In the genomic region with DNA sequence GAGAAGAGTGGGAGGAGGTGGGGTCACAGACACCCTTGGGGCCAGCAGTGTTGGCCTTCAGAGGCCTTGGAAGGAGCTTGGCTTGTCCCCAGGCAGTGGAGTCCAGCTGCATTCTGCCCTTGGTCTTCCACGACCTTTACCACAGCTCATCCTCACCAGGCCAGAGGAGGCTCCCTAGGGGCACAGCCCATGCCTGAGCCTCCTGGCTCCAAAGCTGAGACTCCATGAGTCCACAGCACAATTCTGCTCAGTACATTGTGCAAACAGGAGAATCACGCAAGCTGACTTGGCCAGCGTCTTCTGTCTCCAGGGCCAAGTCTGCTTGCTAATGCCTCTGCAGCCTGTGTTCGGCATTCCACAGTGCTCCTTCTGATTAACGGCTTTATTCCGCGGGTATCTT, we compare ENCODE assay signal across 1 cellular context.
TF ChIP-seq lines count a peak whose summit lies in the region.

No MANE protein-coding gene starts in this region.

TF ChIP-seq in GM23338, 12 proteins besides CTCF, POLR2A, EP300 and RAD21:
- TF ChIP-seq, protein P1, sequence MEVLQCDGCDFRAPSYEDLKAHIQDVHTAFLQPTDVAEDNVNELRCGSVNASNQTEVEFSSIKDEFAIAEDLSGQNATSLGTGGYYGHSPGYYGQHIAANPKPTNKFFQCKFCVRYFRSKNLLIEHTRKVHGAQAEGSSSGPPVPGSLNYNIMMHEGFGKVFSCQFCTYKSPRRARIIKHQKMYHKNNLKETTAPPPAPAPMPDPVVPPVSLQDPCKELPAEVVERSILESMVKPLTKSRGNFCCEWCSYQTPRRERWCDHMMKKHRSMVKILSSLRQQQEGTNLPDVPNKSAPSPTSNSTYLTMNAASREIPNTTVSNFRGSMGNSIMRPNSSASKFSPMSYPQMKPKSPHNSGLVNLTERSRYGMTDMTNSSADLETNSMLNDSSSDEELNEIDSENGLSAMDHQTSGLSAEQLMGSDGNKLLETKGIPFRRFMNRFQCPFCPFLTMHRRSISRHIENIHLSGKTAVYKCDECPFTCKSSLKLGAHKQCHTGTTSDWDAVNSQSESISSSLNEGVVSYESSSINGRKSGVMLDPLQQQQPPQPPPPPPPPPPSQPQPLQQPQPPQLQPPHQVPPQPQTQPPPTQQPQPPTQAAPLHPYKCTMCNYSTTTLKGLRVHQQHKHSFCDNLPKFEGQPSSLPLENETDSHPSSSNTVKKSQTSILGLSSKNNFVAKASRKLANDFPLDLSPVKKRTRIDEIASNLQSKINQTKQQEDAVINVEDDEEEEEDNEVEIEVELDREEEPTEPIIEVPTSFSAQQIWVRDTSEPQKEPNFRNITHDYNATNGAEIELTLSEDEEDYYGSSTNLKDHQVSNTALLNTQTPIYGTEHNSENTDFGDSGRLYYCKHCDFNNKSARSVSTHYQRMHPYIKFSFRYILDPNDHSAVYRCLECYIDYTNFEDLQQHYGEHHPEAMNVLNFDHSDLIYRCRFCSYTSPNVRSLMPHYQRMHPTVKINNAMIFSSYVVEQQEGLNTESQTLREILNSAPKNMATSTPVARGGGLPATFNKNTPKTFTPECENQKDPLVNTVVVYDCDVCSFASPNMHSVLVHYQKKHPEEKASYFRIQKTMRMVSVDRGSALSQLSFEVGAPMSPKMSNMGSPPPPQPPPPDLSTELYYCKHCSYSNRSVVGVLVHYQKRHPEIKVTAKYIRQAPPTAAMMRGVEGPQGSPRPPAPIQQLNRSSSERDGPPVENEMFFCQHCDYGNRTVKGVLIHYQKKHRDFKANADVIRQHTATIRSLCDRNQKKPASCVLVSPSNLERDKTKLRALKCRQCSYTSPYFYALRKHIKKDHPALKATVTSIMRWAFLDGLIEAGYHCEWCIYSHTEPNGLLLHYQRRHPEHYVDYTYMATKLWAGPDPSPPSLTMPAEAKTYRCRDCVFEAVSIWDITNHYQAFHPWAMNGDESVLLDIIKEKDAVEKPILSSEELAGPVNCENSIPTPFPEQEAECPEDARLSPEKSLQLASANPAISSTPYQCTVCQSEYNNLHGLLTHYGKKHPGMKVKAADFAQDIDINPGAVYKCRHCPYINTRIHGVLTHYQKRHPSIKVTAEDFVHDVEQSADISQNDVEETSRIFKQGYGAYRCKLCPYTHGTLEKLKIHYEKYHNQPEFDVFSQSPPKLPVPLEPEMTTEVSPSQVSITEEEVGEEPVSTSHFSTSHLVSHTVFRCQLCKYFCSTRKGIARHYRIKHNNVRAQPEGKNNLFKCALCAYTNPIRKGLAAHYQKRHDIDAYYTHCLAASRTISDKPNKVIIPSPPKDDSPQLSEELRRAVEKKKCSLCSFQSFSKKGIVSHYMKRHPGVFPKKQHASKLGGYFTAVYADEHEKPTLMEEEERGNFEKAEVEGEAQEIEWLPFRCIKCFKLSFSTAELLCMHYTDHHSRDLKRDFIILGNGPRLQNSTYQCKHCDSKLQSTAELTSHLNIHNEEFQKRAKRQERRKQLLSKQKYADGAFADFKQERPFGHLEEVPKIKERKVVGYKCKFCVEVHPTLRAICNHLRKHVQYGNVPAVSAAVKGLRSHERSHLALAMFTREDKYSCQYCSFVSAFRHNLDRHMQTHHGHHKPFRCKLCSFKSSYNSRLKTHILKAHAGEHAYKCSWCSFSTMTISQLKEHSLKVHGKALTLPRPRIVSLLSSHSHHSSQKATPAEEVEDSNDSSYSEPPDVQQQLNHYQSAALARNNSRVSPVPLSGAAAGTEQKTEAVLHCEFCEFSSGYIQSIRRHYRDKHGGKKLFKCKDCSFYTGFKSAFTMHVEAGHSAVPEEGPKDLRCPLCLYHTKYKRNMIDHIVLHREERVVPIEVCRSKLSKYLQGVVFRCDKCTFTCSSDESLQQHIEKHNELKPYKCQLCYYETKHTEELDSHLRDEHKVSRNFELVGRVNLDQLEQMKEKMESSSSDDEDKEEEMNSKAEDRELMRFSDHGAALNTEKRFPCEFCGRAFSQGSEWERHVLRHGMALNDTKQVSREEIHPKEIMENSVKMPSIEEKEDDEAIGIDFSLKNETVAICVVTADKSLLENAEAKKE (CRISPR knock-in tag; IDR thresholded peaks at IDR 0.05), result no peak
- TF ChIP-seq NANOG (IDR thresholded peaks at IDR 0.05; ENCODE audit: borderline replicate concordance), result no peak
- TF ChIP-seq ZNF331 (CRISPR knock-in tag; IDR thresholded peaks at IDR 0.05; ENCODE audit: low read depth), result no peak
- no peak for TF ChIP-seq EZH2 (IDR thresholded peaks at IDR 0.05; ENCODE audit: low read depth, unreplicated experiment)
- no peak for TF ChIP-seq ZNF114 (CRISPR knock-in tag; IDR thresholded peaks at IDR 0.05)
- TF ChIP-seq, protein P2, sequence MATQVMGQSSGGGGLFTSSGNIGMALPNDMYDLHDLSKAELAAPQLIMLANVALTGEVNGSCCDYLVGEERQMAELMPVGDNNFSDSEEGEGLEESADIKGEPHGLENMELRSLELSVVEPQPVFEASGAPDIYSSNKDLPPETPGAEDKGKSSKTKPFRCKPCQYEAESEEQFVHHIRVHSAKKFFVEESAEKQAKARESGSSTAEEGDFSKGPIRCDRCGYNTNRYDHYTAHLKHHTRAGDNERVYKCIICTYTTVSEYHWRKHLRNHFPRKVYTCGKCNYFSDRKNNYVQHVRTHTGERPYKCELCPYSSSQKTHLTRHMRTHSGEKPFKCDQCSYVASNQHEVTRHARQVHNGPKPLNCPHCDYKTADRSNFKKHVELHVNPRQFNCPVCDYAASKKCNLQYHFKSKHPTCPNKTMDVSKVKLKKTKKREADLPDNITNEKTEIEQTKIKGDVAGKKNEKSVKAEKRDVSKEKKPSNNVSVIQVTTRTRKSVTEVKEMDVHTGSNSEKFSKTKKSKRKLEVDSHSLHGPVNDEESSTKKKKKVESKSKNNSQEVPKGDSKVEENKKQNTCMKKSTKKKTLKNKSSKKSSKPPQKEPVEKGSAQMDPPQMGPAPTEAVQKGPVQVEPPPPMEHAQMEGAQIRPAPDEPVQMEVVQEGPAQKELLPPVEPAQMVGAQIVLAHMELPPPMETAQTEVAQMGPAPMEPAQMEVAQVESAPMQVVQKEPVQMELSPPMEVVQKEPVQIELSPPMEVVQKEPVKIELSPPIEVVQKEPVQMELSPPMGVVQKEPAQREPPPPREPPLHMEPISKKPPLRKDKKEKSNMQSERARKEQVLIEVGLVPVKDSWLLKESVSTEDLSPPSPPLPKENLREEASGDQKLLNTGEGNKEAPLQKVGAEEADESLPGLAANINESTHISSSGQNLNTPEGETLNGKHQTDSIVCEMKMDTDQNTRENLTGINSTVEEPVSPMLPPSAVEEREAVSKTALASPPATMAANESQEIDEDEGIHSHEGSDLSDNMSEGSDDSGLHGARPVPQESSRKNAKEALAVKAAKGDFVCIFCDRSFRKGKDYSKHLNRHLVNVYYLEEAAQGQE (IDR thresholded peaks at IDR 0.05; ENCODE audit: unreplicated experiment), result no peak
- TF ChIP-seq, protein P3, sequence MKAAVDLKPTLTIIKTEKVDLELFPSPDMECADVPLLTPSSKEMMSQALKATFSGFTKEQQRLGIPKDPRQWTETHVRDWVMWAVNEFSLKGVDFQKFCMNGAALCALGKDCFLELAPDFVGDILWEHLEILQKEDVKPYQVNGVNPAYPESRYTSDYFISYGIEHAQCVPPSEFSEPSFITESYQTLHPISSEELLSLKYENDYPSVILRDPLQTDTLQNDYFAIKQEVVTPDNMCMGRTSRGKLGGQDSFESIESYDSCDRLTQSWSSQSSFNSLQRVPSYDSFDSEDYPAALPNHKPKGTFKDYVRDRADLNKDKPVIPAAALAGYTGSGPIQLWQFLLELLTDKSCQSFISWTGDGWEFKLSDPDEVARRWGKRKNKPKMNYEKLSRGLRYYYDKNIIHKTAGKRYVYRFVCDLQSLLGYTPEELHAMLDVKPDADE (IDR thresholded peaks at IDR 0.05), result no peak
- TF ChIP-seq JUNB (IDR thresholded peaks at IDR 0.05; ENCODE audit: unreplicated experiment), result no peak
- TF ChIP-seq EZH2phosphoT487 (IDR thresholded peaks at IDR 0.05; ENCODE audit: unreplicated experiment), result no peak
- TF ChIP-seq STAT1 (IDR thresholded peaks at IDR 0.05; ENCODE audit: unreplicated experiment), result no peak
- no peak for TF ChIP-seq POLR2AphosphoS5 (IDR thresholded peaks at IDR 0.05; ENCODE audit: low read depth)
- TF ChIP-seq CREB1 (CRISPR knock-in tag; IDR thresholded peaks at IDR 0.05; ENCODE audit: low read depth), result no peak
